Comparison of ENCODE assay signal across 28 cellular contexts in the genomic region with DNA sequence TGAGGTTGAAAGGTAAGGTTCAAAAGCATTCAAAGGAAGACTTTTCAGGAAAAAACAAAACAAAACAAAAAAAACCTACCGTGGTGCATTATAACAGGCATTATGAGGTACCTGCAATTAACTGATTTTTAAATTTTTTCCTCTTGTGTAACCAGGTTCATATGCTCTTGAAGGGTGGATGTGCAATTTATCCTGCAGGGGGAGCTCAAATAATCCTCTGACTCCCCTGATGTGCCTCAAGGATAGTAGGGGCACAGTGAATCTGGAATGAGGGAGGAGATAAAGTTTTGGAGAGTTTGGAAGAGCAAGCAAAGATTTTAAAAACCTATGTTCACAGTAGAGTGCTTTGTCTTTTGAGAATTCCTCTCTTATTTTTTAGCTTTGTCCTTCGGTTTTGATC.
DNase-seq lines count a peak whose midpoint lies in the region; ATAC-seq and TF ChIP-seq lines count a peak whose summit lies in the region.
"Had no signal": no experiment of that assay in that cellular context is flagged by ENCODE, and none has a peak within 500 bp of the region (broad histone marks: within the 10 kb centered on the region; RNA-seq: fewer than 3 reads in every experiment).

No MANE protein-coding gene starts in this region.

- no peak overlapping the region for H3K4me3 Mint-ChIP-seq in endodermal cell
- H3K4me3 Mint-ChIP-seq: activated CD8-positive, alpha-beta T cell treated with anti-CD3 and anti-CD28 coated beads, Interleukin-2, amount 10 ng/mL, durations not matched to agents 7 days and 5 days; CD4-positive, alpha-beta T cell; nephron; stimulated activated memory B cell treated with anti-CD40 and anti-IgM and Interleukin-4, amounts not matched to agents 10 μg/mL and 1 μg/mL and 100 μg/mL, for 72 hours; T-helper 2 cell treated with Interferon-gamma antibody and Interleukin-4, amounts not matched to agents 5 μg/mL and 100 μg/mL, for 36 hours; type B pancreatic cell had no signal

- H3K27me3 Mint-ChIP-seq in endodermal cell (ENCODE audit: insufficient read depth), result no peaks in the 10 kb centered on the region
- H3K27me3 Mint-ChIP-seq: CD4-positive, alpha-beta T cell; stimulated activated memory B cell treated with anti-CD40 and anti-IgM and Interleukin-4, amounts not matched to agents 10 μg/mL and 1 μg/mL and 100 μg/mL, for 72 hours; type B pancreatic cell had no signal

- 86 to 89% methylated on average over 1 to 2 of the region's 2 CpGs for WGBS in endodermal cell (ENCODE audit: insufficient coverage in 1 of 2, insufficient read length in 1 of 2), 2 experiments

- H3F3A ChIP-seq in DOHH2 (ENCODE audit: control insufficient read depth, insufficient read depth), result no peaks in the 10 kb centered on the region

- H3K27ac ChIP-seq in DOHH2 (ENCODE audit: low read depth, low read length) (no peak overlapping the region), endodermal cell (ENCODE audit: low read depth, low read length) (no peak overlapping the region)
- H3K27ac ChIP-seq: brain microvascular endothelial cell, KMS-11 had no signal

- H3K27me3 ChIP-seq in DOHH2 (ENCODE audit: control insufficient read depth, low read length), result no peaks in the 10 kb centered on the region
- no peaks in the 10 kb centered on the region for H3K27me3 ChIP-seq in endodermal cell (ENCODE audit: control insufficient read depth, insufficient read depth, low read length, poor library complexity, severe bottlenecking)
- H3K27me3 ChIP-seq: brain microvascular endothelial cell had no signal

- no peaks in the 10 kb centered on the region for H3K9me2 ChIP-seq in DOHH2 (replicated peaks; ENCODE audit: control insufficient read depth, low read length)

- peak; percentile 28 for TF ChIP-seq CTCF in DOHH2 (IDR thresholded peaks at IDR 0.05; ENCODE audit: low read depth, low read length, poor library complexity, severe bottlenecking)
- peak; percentile 31 for TF ChIP-seq CTCF in NB4 (IDR thresholded peaks at IDR 0.05; ENCODE audit: low read depth, low read length)
- peak; percentile 61 for TF ChIP-seq CTCF in endodermal cell (conservative IDR thresholded peaks at IDR 0.05)
- TF ChIP-seq CTCF in retinal pigment epithelial cell (conservative IDR thresholded peaks at IDR 0.05; ENCODE audit: low read depth, low read length), result peak; percentile 13

- H3K4me1 Mint-ChIP-seq in endodermal cell, result no peaks in the 10 kb centered on the region
- H3K4me1 Mint-ChIP-seq: nephron; stimulated activated memory B cell treated with anti-CD40 and anti-IgM and Interleukin-4, amounts not matched to agents 10 μg/mL and 1 μg/mL and 100 μg/mL, for 72 hours had no signal

- no peak overlapping the region for H3K9ac ChIP-seq in endodermal cell (ENCODE audit: extremely low read depth, low read length, poor library complexity, severe bottlenecking)
- H3K9ac ChIP-seq: KMS-11 had no signal

- no peaks in the 10 kb centered on the region for H3K79me2 ChIP-seq in DOHH2 (ENCODE audit: control insufficient read depth, low read length)

- H3K27ac Mint-ChIP-seq in endodermal cell, result no peak overlapping the region
- H3K27ac Mint-ChIP-seq: activated CD8-positive, alpha-beta T cell treated with anti-CD3 and anti-CD28 coated beads, Interleukin-2, amount 10 ng/mL, durations not matched to agents 7 days and 5 days; activated naive CD4-positive, alpha-beta T cell treated with anti-CD3 and anti-CD28 coated beads, Interleukin-2, amount 50 U/mL, for 72 hours; CD4-positive, alpha-beta T cell; nephron; stimulated activated memory B cell treated with anti-CD40 and anti-IgM and Interleukin-4, amounts not matched to agents 10 μg/mL and 1 μg/mL and 100 μg/mL, for 72 hours; T-helper 2 cell treated with Interferon-gamma antibody and Interleukin-4, amounts not matched to agents 5 μg/mL and 100 μg/mL, for 36 hours; type B pancreatic cell had no signal

- no peak for TF ChIP-seq POLR2A in NB4 (IDR thresholded peaks at IDR 0.05; ENCODE audit: extremely low read depth, insufficient read length)

- no peaks in the 10 kb centered on the region for H4K20me1 ChIP-seq in DOHH2 (ENCODE audit: control insufficient read depth, insufficient read depth, low read depth, low read length)

- H3K4me1 ChIP-seq in DOHH2 (ENCODE audit: control insufficient read depth, low read length) (no peaks in the 10 kb centered on the region), endodermal cell (ENCODE audit: control insufficient read depth, insufficient read depth, low read length) (no peaks in the 10 kb centered on the region)

- peak; percentile 16 for DNase-seq in NB4 (ENCODE audit: low read depth)
- DNase-seq in endodermal cell, result no peak
- no peak for DNase-seq in retinal pigment epithelial cell (ENCODE audit: low read depth)
- no peak for DNase-seq in AG08396 (ENCODE audit: low spot score)
- DNase-seq in NCI-H526 (lab: John Stamatoyannopoulos, UW), result no peak
- DNase-seq: activated CD4-positive, alpha-beta T cell treated with anti-CD3 and anti-CD28 coated beads for 4 hours; activated CD8-positive, alpha-beta T cell treated with anti-CD3 and anti-CD28 coated beads, Interleukin-2, amount 10 ng/mL, durations not matched to agents 7 days and 5 days; amygdala; brain microvascular endothelial cell; CD4-positive, alpha-beta T cell; cerebellar nuclear complex; dermis blood vessel endothelial cell; MV-4-11; NCI-H187 treated with DMSO at 0.1 percent for 48 hours; NCI-H2171 treated with DMSO at 0.1 percent for 48 hours; NCI-H510A; Right ventricle myocardium superior; substantia nigra had no signal

- H3K4me2 ChIP-seq in DOHH2 (ENCODE audit: low read length), result no peak overlapping the region
- H3K4me2 ChIP-seq: KMS-11 had no signal

- no peaks in the 10 kb centered on the region for H3K36me3 Mint-ChIP-seq in endodermal cell (ENCODE audit: low read depth)
- H3K36me3 Mint-ChIP-seq: stimulated activated memory B cell treated with anti-CD40 and anti-IgM and Interleukin-4, amounts not matched to agents 10 μg/mL and 1 μg/mL and 100 μg/mL, for 72 hours; type B pancreatic cell had no signal

- H3K36me3 ChIP-seq in DOHH2 (ENCODE audit: control insufficient read depth, low read length) (no peaks in the 10 kb centered on the region), endodermal cell (ENCODE audit: control insufficient read depth, insufficient read depth, low read length) (no peaks in the 10 kb centered on the region)
- H3K36me3 ChIP-seq: brain microvascular endothelial cell had no signal

- no peaks in the 10 kb centered on the region for H3K9me3 Mint-ChIP-seq in endodermal cell

- H3K4me3 ChIP-seq in DOHH2 (ENCODE audit: low read length), result no peak overlapping the region
- no peak overlapping the region for H3K4me3 ChIP-seq in NB4 (ENCODE audit: low read depth, low read length)
- no peak overlapping the region for H3K4me3 ChIP-seq in endodermal cell (ENCODE audit: low read length)
- no peak overlapping the region for H3K4me3 ChIP-seq in retinal pigment epithelial cell (ENCODE audit: low read length)

- no peaks in the 10 kb centered on the region for H3K9me3 ChIP-seq in DOHH2 (ENCODE audit: control insufficient read depth, insufficient read depth, low read length)
- peaks cover 4% of the 10 kb centered on the region for H3K9me3 ChIP-seq in endodermal cell (ENCODE audit: control insufficient read depth, low read length)

- no peak for ATAC-seq in GM21526 (IDR thresholded peaks at IDR 0.05; ENCODE audit: low FRiP score, unreplicated experiment)
- ATAC-seq: activated CD8-positive, alpha-beta T cell treated with anti-CD3 and anti-CD28 coated beads, Interleukin-2, amount 10 ng/mL, durations not matched to agents 7 days and 5 days; activated naive CD4-positive, alpha-beta T cell treated with anti-CD3 and anti-CD28 coated beads, Interleukin-2, amount 50 U/mL, for 72 hours; left lobe of liver; Panc1; stimulated activated memory B cell treated with anti-CD40 and anti-IgM and Interleukin-4, amounts not matched to agents 10 μg/mL and 1 μg/mL and 100 μg/mL, for 72 hours had no signal
